Comparison of ENCODE assay signal across 8 cellular contexts in the genomic region with DNA sequence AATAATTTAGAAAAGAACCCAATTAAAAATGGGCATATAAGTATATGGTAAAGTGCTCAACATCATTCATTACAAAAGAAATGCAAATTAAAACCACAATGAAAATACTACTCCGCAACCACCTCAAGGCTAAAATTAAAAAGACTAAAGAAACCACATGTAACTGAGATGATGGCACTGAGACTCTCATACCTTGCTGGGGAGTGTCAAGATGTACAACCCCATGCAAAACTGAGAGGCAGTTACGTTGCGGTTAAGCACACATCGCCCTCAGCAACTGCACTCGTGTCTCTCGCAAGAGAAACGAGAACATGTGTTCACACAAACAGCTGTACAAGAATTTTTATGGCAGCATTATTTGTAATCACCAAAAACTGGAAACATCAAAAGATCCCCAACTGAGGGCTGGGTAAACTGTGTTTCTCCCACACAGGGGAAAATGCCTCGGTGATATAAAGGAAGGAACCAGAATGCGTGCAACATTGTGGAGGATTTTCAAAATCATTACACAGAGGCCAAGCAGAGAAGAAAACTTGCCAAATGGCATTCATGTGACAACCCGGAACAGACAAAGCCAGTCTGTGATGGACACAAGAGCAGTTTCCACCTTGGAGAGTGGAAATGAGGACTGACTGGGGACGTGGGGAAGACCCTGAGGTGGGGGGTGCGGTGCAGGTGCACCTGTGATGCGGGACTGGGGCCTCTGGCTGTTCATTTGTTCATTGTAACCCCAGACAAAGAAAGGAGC.
DNase-seq lines count a peak whose midpoint lies in the region; ATAC-seq, FAIRE-seq and TF ChIP-seq lines count a peak whose summit lies in the region.

No MANE protein-coding gene starts in this region.

- no peak overlapping the region for H2BK120ac ChIP-seq in H1 (replicated peaks; ENCODE audit: low read depth, low read length)

- no peak for TF ChIP-seq CTCF in CD8-positive, alpha-beta T cell (IDR thresholded peaks at IDR 0.05)
- no peak for TF ChIP-seq CTCF in H1 (IDR thresholded peaks at IDR 0.05; ENCODE audit: control extremely low read depth in 1 of 3, insufficient read depth in 1 of 3, low read depth in 1 of 3, low read length in 3 of 3)

- H2AFZ ChIP-seq in H1 (ENCODE audit: low read length), result no peak overlapping the region

- peaks cover 0 to 2% of the 10 kb centered on the region in 2 experiments for H4K20me1 ChIP-seq in H1 (replicated peaks in 1 of 2; ENCODE audit: control insufficient read depth in 1 of 2, insufficient read depth in 2 of 2, low read length in 2 of 2)

- WGBS in H1 (ENCODE audit: extremely low coverage in 1 of 2, insufficient coverage in 1 of 2, insufficient read length in 1 of 2, insufficient replicate concordance in 2 of 2, low coverage in 1 of 2, low lambda C conversion rate in 2 of 2, missing lambda C conversion rate in 1 of 2), 2 experiments, result 88% methylated on average over 13 of the region's 13 CpGs; no CpG with 5 or more reads in 1 of the 2 experiments

- no peak overlapping the region for H2BK20ac ChIP-seq in H1 (ENCODE audit: low read length)

- H3K79me1 ChIP-seq in H1 (ENCODE audit: low read depth, low read length), result no peaks in the 10 kb centered on the region; the same call in 1 of the 2 replicates

- peaks cover 22% of the 10 kb centered on the region for H3K36me3 Mint-ChIP-seq in CD8-positive, alpha-beta T cell

- no peak overlapping the region for H4K5ac ChIP-seq in H1 (ENCODE audit: insufficient read length, low read depth, low read length)

- no peaks in the 10 kb centered on the region for H3K36me3 ChIP-seq in CD8-positive, alpha-beta T cell (ENCODE audit: insufficient read depth, low read length)
- peaks cover 0 to 3% (median 1%) of the 10 kb centered on the region in 4 experiments; a peak in 1 of 8 replicates for H3K36me3 ChIP-seq in H1 (ENCODE audit: control insufficient read depth in 2 of 4, insufficient read depth in 4 of 4, low read length in 3 of 4)

- peak overlapping the region; percentile 51; the same call in 1 of the 2 replicates for H3K18ac ChIP-seq in H1 (ENCODE audit: extremely low read depth, low read length)

- TF ChIP-seq RAD21 in H1 (IDR thresholded peaks at IDR 0.05 in 1 of 2, conservative IDR thresholded peaks at IDR 0.05 in 1 of 2; ENCODE audit: low read depth in 2 of 2, low read length in 2 of 2), result no peak

- CTCF ChIA-PET in CD8-positive, alpha-beta T cell (lab: Charles Lee), result no interaction called here
- CTCF ChIA-PET in H1 (lab: Charles Lee; ENCODE audit: partially characterized antibody), result interaction anchor here (1.4 kb wide), 1 partner anchor 10 kb away, joined by 3 read pairs; no protein-coding TSS in a partner anchor

- no peak overlapping the region for H3K4me3 ChIP-seq in CD8-positive, alpha-beta T cell (ENCODE audit: low read depth, low read length)
- H3K4me3 ChIP-seq in H1 (ENCODE audit: extremely low read depth in 1 of 4, insufficient read depth in 2 of 4, low read depth in 3 of 4, low read length in 4 of 4), result no peak overlapping the region

- H4K91ac ChIP-seq in H1 (replicated peaks; ENCODE audit: insufficient read length, low read length), result no peak overlapping the region

- no peak for FAIRE-seq in H1 (lab: Jason Lieb, UNC)

- no peak for TF ChIP-seq EP300 in H1 (IDR thresholded peaks at IDR 0.05; ENCODE audit: borderline replicate concordance in 1 of 2, low read depth in 2 of 2, low read length in 2 of 2)

- no peaks in the 10 kb centered on the region for H3K9me3 ChIP-seq in CD8-positive, alpha-beta T cell (ENCODE audit: low read length)
- H3K9me3 ChIP-seq in H1 (ENCODE audit: insufficient read depth in 2 of 2, low read depth in 1 of 2, low read length in 1 of 2), result no peaks in the 10 kb centered on the region

- H2BK5ac ChIP-seq in H1 (ENCODE audit: low read depth, low read length), result peak overlapping the region; percentile 68; the same call in 1 of the 2 replicates

- no peak overlapping the region for H3K14ac ChIP-seq in H1 (ENCODE audit: insufficient read length)

- no peaks in the 10 kb centered on the region for H3K79me2 ChIP-seq in H1 (ENCODE audit: control insufficient read depth in 1 of 2, insufficient read depth in 2 of 2, low read length in 2 of 2)

- H3K4me1 Mint-ChIP-seq in CD8-positive, alpha-beta T cell (ENCODE audit: low read depth), result peaks cover 16% of the 10 kb centered on the region

- no peak overlapping the region for H3K27ac Mint-ChIP-seq in CD8-positive, alpha-beta T cell

- H3K4me2 ChIP-seq in H1 (ENCODE audit: insufficient read depth in 1 of 2, low read depth in 2 of 2, low read length in 2 of 2), result no peak overlapping the region

- H3K4me1 ChIP-seq in CD8-positive, alpha-beta T cell (ENCODE audit: insufficient read depth, low read length), result peaks cover 18% of the 10 kb centered on the region
- H3K4me1 ChIP-seq in H1 (replicated peaks in 1 of 4; ENCODE audit: control insufficient read depth in 3 of 4, insufficient read depth in 4 of 4, low read length in 3 of 4), result peaks cover 0 to 2% (median 0%) of the 10 kb centered on the region in 4 experiments; a peak in 1 of 7 replicates

- H4K8ac ChIP-seq in H1 (ENCODE audit: extremely low read depth, insufficient read depth, low read length), result no peak overlapping the region

- no peak for TF ChIP-seq POLR2A in H1 (IDR thresholded peaks at IDR 0.05; ENCODE audit: control extremely low read depth in 1 of 2, low read depth in 2 of 2, low read length in 2 of 2)

- H3K23ac ChIP-seq in H1 (ENCODE audit: insufficient read length), result no peak overlapping the region

- no peak overlapping the region for H2BK15ac ChIP-seq in H1 (ENCODE audit: low read length)

- H3K27me3 ChIP-seq in CD8-positive, alpha-beta T cell (ENCODE audit: insufficient read depth, low read length), result no peaks in the 10 kb centered on the region
- no peaks in the 10 kb centered on the region for H3K27me3 ChIP-seq in H1 (replicated peaks in 1 of 4; ENCODE audit: control insufficient read depth in 3 of 4, extremely low read depth in 1 of 4, insufficient read depth in 3 of 4, low read length in 3 of 4)

- peak overlapping the region in 1 of 4 experiments; percentile 45; a peak in 1 of 7 replicates for H3K9ac ChIP-seq in H1 (replicated peaks in 1 of 4; ENCODE audit: extremely low read depth in 1 of 4, low read depth in 3 of 4, low read length in 3 of 4)

- POLR2A ChIA-PET in CD8-positive, alpha-beta T cell (lab: Charles Lee), result no interaction called here
- POLR2A ChIA-PET in H1 (lab: Charles Lee; ENCODE audit: partially characterized antibody), result no interaction called here

- no peak overlapping the region for H3K4ac ChIP-seq in H1 (replicated peaks; ENCODE audit: insufficient read length, low read depth, low read length)

- H3K4me3 Mint-ChIP-seq in CD8-positive, alpha-beta T cell, result peak overlapping the region; percentile 48

- DNase-seq in CD8-positive, alpha-beta T cell, result peak in 2 of 7 experiments; percentile 15 to 64
- DNase-seq in H1 (ENCODE audit: low read depth in 1 of 2, low spot score in 2 of 2), result no peak
- DNase-seq in NOMO-1 (lab: John Stamatoyannopoulos, UW; ENCODE audit: unreplicated experiment in 2 of 2), result no peak
- no peak for DNase-seq in NCI-H446 (lab: John Stamatoyannopoulos, UW)
- DNase-seq in activated gamma-delta T cell (lab: John Stamatoyannopoulos, UW), result no peak
- no peak for DNase-seq in DMS114 treated with DMSO at 0.1 percent for 48 hours (lab: John Stamatoyannopoulos, UW; ENCODE audit: unreplicated experiment)

- no peak overlapping the region; the same call in 1 of the 2 replicates for H2BK12ac ChIP-seq in H1 (ENCODE audit: low read depth, low read length)

- ATAC-seq in CD8-positive, alpha-beta T cell, result peak; percentile 97
- peak; percentile 99 for ATAC-seq in GM19467 (IDR thresholded peaks at IDR 0.05; ENCODE audit: unreplicated experiment)
- ATAC-seq in HG03378 (IDR thresholded peaks at IDR 0.05; ENCODE audit: unreplicated experiment), result peak; percentile 99

- H3K27ac ChIP-seq in CD8-positive, alpha-beta T cell (ENCODE audit: low read depth, low read length), result no peak overlapping the region
- no peak overlapping the region for H3K27ac ChIP-seq in H1 (ENCODE audit: low read depth, low read length)

- H3K27me3 Mint-ChIP-seq in CD8-positive, alpha-beta T cell (ENCODE audit: low read depth), result peaks cover 13% of the 10 kb centered on the region

- peaks cover 1% of the 10 kb centered on the region for H3K9me3 Mint-ChIP-seq in CD8-positive, alpha-beta T cell

- H3K23me2 ChIP-seq in H1 (ENCODE audit: low read depth, low read length), result no peaks in the 10 kb centered on the region

- H2AK5ac ChIP-seq in H1 (ENCODE audit: low read depth, low read length), result no peak overlapping the region

- intact Hi-C loops in CD8-positive, alpha-beta T cell (cut with DNase I, micrococcal nuclease), result no loop called here

- no peak overlapping the region for H3K56ac ChIP-seq in H1 (replicated peaks; ENCODE audit: insufficient read length, low read depth, low read length)

TF ChIP-seq in H1, 55 proteins besides CTCF, POLR2A, EP300 and RAD21:
- TF ChIP-seq CBX8 (IDR thresholded peaks at IDR 0.05; ENCODE audit: borderline replicate concordance, low read depth, low read length) (no peak), RNF2 (IDR thresholded peaks at IDR 0.05; ENCODE audit: borderline replicate concordance, low read depth, low read length, missing control alignments, poor library complexity, severe bottlenecking) (no peak), SIRT6 (IDR thresholded peaks at IDR 0.05; ENCODE audit: low read length) (no peak)
